28 cellular contexts compared by ENCODE assay signal in the genomic region with DNA sequence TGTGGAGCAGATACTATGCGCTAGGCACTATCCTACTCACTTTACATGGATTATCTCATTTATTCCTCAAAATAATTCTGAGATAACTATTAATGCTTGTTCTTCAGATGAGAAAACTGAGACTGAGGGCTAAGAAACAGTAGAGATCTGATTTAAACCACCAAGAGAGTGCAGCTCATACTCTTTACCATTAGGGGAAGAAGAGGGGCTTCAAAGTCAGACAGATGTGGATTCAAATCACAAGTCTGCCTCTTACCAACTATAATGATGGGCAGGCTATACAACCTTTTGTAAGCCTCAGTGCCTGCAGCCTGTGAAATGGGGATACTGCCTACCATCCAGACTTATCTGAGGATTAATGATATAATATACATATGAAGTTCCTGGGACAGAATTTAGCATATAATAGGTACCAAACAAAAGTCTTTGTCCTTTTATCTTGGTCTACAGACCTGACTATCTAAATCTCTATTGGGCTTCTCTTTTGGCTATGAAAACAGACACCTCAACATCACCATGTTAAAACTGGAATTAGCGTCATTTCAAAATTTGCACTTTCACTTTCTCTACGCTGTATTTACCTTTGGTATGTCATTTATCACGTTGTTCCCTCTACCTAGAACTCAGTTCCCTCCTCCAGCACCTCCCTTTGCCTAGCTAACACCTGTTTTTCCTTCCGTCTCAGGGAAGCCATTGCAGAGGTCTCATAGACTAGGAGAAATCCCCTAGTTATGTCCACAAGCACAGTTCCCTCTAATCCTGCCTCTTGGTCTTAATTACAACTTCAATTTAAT. TPM values are rescaled to one million over a fixed set of nuclear protein-coding genes. Genes with fewer than 3 reads are reported as not detected.
A peak's percentile ranks its signal among the peaks of the same experiment; 100 is the strongest.
DNase-seq lines count a peak whose midpoint lies in the region; ATAC-seq, FAIRE-seq and TF ChIP-seq lines count a peak whose summit lies in the region.
"Had no signal": no experiment of that assay in that cellular context is flagged by ENCODE, and none has a peak within 500 bp of the region (broad histone marks: within the 10 kb centered on the region; RNA-seq: fewer than 3 reads in every experiment).

No MANE protein-coding gene starts in this region.

- H3F3A ChIP-seq in PC-9 (ENCODE audit: insufficient read depth, low read depth), result no peaks in the 10 kb centered on the region

- H2AFZ ChIP-seq in HepG2 (ENCODE audit: low read length), result no peak overlapping the region
- H2AFZ ChIP-seq in PC-9, result no peak overlapping the region

- intact Hi-C loops in right lobe of liver (cut with DNase I) (no loop called here), HepG2 (cut with micrococcal nuclease; ENCODE audit: unreplicated experiment) (no loop called here), PC-9 (cut with micrococcal nuclease; ENCODE audit: unreplicated experiment) (no loop called here)
- intact Hi-C loops in activated CD4-positive, alpha-beta T cell treated with anti-CD3 and anti-CD28 coated beads, Interleukin-2, amount 10 ng/mL, durations not matched to agents 24 days and 14 days (cut with micrococcal nuclease), result no loop called here

- H3K79me2 ChIP-seq in HepG2 (ENCODE audit: insufficient read depth, low read length) (no peaks in the 10 kb centered on the region), PC-9 (ENCODE audit: low read depth) (no peaks in the 10 kb centered on the region)

- no peak overlapping the region for H3K27ac Mint-ChIP-seq in T-helper 17 cell
- no peak overlapping the region for H3K27ac Mint-ChIP-seq in endodermal cell
- H3K27ac Mint-ChIP-seq in activated CD4-positive, alpha-beta T cell treated with anti-CD3 and anti-CD28 coated beads, Interleukin-2, amount 10 ng/mL, durations not matched to agents 24 days and 14 days, result no peak overlapping the region
- H3K27ac Mint-ChIP-seq: activated CD8-positive, alpha-beta T cell treated with anti-CD3 and anti-CD28 coated beads for 36 hours; activated naive CD4-positive, alpha-beta T cell treated with anti-CD3 and anti-CD28 coated beads for 36 hours; progenitor cell of endocrine pancreas had no signal

- ATAC-seq in right lobe of liver (peak in 3 of 4 donors; percentile 46 to 72 (median 47)), HepG2 (no peak), T-helper 17 cell (no peak)
- ATAC-seq: activated CD8-positive, alpha-beta T cell treated with anti-CD3 and anti-CD28 coated beads for 36 hours; left ventricle myocardium superior; SK-N-SH treated with all-trans-retinoic acid at 6 μM for 48 hours had no signal

- H3K27ac ChIP-seq in right lobe of liver, result no peak overlapping the region
- H3K27ac ChIP-seq in HepG2 (ENCODE audit: extremely low read length, insufficient read depth, low read length), result no peak overlapping the region
- no peak overlapping the region for H3K27ac ChIP-seq in endodermal cell (ENCODE audit: low read depth, low read length)
- H3K27ac ChIP-seq in PC-9, result no peak overlapping the region
- H3K27ac ChIP-seq: esophagus squamous epithelium, HL-60, upper lobe of left lung had no signal

- no TSS peak for BruUV-seq in HepG2 (replicated peaks; lab: Mats Ljungman, UMichigan)
- no TSS peak for BruUV-seq in PC-9 (replicated peaks; lab: Mats Ljungman, UMichigan)

- no peak for TF ChIP-seq EP300 in HepG2 (IDR thresholded peaks at IDR 0.05; ENCODE audit: low read depth in 2 of 2, low read length in 2 of 2)
- TF ChIP-seq EP300 in HepG2 (CRISPR knock-in tag; IDR thresholded peaks at IDR 0.05; ENCODE audit: borderline replicate concordance), result no peak

- H3K4me3 ChIP-seq in right lobe of liver, result no peak overlapping the region
- no peak overlapping the region for H3K4me3 ChIP-seq in HepG2 (replicated peaks in 1 of 3; ENCODE audit: insufficient read depth in 1 of 3, low read depth in 2 of 3, low read length in 3 of 3)
- no peak overlapping the region for H3K4me3 ChIP-seq in endodermal cell (ENCODE audit: low read length)
- H3K4me3 ChIP-seq in PC-9, result no peak overlapping the region
- H3K4me3 ChIP-seq: esophagus squamous epithelium, upper lobe of left lung had no signal

- CTCF ChIA-PET in HepG2 (lab: Yijun Ruan, JAX; ENCODE audit: low intra/inter-chr PET ratio, low total read pairs) (no interaction called here), PC-9 (lab: Charles Lee) (no interaction called here)

- H3K4me3 Mint-ChIP-seq in T-helper 17 cell, result peak overlapping the region; percentile 41
- H3K4me3 Mint-ChIP-seq in endodermal cell, result no peak overlapping the region
- no peak overlapping the region for H3K4me3 Mint-ChIP-seq in activated CD4-positive, alpha-beta T cell treated with anti-CD3 and anti-CD28 coated beads, Interleukin-2, amount 10 ng/mL, durations not matched to agents 24 days and 14 days
- H3K4me3 Mint-ChIP-seq: activated CD8-positive, alpha-beta T cell treated with anti-CD3 and anti-CD28 coated beads for 36 hours; activated naive CD4-positive, alpha-beta T cell treated with anti-CD3 and anti-CD28 coated beads for 36 hours; neural crest cell had no signal

- H3K9me3 Mint-ChIP-seq in endodermal cell, result no peaks in the 10 kb centered on the region
- no peaks in the 10 kb centered on the region for H3K9me3 Mint-ChIP-seq in activated CD4-positive, alpha-beta T cell treated with anti-CD3 and anti-CD28 coated beads, Interleukin-2, amount 10 ng/mL, durations not matched to agents 24 days and 14 days
- H3K9me3 Mint-ChIP-seq: activated CD8-positive, alpha-beta T cell treated with anti-CD3 and anti-CD28 coated beads for 36 hours; activated naive CD4-positive, alpha-beta T cell treated with anti-CD3 and anti-CD28 coated beads for 36 hours; neural crest cell had no signal

- H3K4me1 Mint-ChIP-seq in T-helper 17 cell (peaks cover 2% of the 10 kb centered on the region), endodermal cell (peaks cover 3% of the 10 kb centered on the region)
- peaks cover 2% of the 10 kb centered on the region for H3K4me1 Mint-ChIP-seq in activated CD4-positive, alpha-beta T cell treated with anti-CD3 and anti-CD28 coated beads, Interleukin-2, amount 10 ng/mL, durations not matched to agents 24 days and 14 days
- H3K4me1 Mint-ChIP-seq: neural crest cell had no signal

- in situ Hi-C loops in HepG2 (cut with HindIII; ENCODE audit: extremely low pct_ligation_motif_present, low pct_unique_long_range_greater_than_20kb), result no loop called here

- no peaks in the 10 kb centered on the region for H3K27me3 Mint-ChIP-seq in T-helper 17 cell
- H3K27me3 Mint-ChIP-seq in endodermal cell (ENCODE audit: insufficient read depth), result no peaks in the 10 kb centered on the region
- no peaks in the 10 kb centered on the region for H3K27me3 Mint-ChIP-seq in activated CD4-positive, alpha-beta T cell treated with anti-CD3 and anti-CD28 coated beads, Interleukin-2, amount 10 ng/mL, durations not matched to agents 24 days and 14 days
- H3K27me3 Mint-ChIP-seq: activated CD8-positive, alpha-beta T cell treated with anti-CD3 and anti-CD28 coated beads for 36 hours; progenitor cell of endocrine pancreas had no signal

- 82% methylated on average over 5 of the region's 5 CpGs for WGBS in right lobe of liver (ENCODE audit: insufficient coverage, low coverage, low lambda C conversion rate, missing lambda C conversion rate)
- 95% methylated on average over 5 of the region's 5 CpGs for WGBS in HepG2 (ENCODE audit: low lambda C conversion rate)
- whole genome bisulfite sequencing in endodermal cell (ENCODE audit: insufficient coverage in 1 of 2, insufficient read length in 1 of 2), 2 experiments, result 86 to 90% methylated on average over 3 to 5 of the region's 5 CpGs

- no peak overlapping the region for H3K9ac ChIP-seq in HepG2 (ENCODE audit: insufficient read depth, low read depth, low read length)
- H3K9ac ChIP-seq in endodermal cell (ENCODE audit: extremely low read depth, low read length, poor library complexity, severe bottlenecking), result no peak overlapping the region

- TF ChIP-seq CTCF in right lobe of liver (IDR thresholded peaks at IDR 0.05), result no peak
- TF ChIP-seq CTCF in HepG2 (CRISPR knock-in tag; IDR thresholded peaks at IDR 0.05), result no peak
- peak; percentile 52 for TF ChIP-seq CTCF in endodermal cell (conservative IDR thresholded peaks at IDR 0.05)
- no peak for TF ChIP-seq CTCF in PC-9 (conservative IDR thresholded peaks at IDR 0.05)

- no peak for TF ChIP-seq RAD21 in HepG2 (CRISPR knock-in tag; IDR thresholded peaks at IDR 0.05)

- no peaks in the 10 kb centered on the region for H3K9me3 ChIP-seq in right lobe of liver
- H3K9me3 ChIP-seq in HepG2 (ENCODE audit: low read length), result no peaks in the 10 kb centered on the region
- H3K9me3 ChIP-seq in T-helper 17 cell (ENCODE audit: control insufficient read depth, low read length, poor library complexity, severe bottlenecking), result no peaks in the 10 kb centered on the region
- H3K9me3 ChIP-seq in endodermal cell (ENCODE audit: control insufficient read depth, low read length), result no peaks in the 10 kb centered on the region
- no peaks in the 10 kb centered on the region for H3K9me3 ChIP-seq in PC-9 (ENCODE audit: insufficient read depth, low read depth)
- H3K9me3 ChIP-seq: esophagus squamous epithelium, upper lobe of left lung had no signal

- H3K4me2 ChIP-seq in HepG2 (ENCODE audit: low read depth, low read length) (no peak overlapping the region), PC-9 (no peak overlapping the region)

- no peaks in the 10 kb centered on the region for H3K9me2 ChIP-seq in PC-9 (ENCODE audit: insufficient read depth)

- FAIRE-seq in HepG2 (lab: Jason Lieb, UNC), result no peak
- FAIRE-seq: frontal cortex had no signal

- H3K36me3 ChIP-seq in right lobe of liver (no peaks in the 10 kb centered on the region), HepG2 (replicated peaks in 1 of 2; ENCODE audit: control insufficient read depth in 1 of 2, insufficient read depth in 2 of 2, low read length in 2 of 2) (no peaks in the 10 kb centered on the region; a peak in 1 of 5 replicates), endodermal cell (ENCODE audit: control insufficient read depth, insufficient read depth, low read length) (peaks cover 10% of the 10 kb centered on the region), PC-9 (ENCODE audit: low read depth) (no peaks in the 10 kb centered on the region)

- H3K36me3 Mint-ChIP-seq in T-helper 17 cell (ENCODE audit: low read depth) (peaks cover 3% of the 10 kb centered on the region), endodermal cell (ENCODE audit: low read depth) (no peaks in the 10 kb centered on the region)
- H3K36me3 Mint-ChIP-seq in activated CD4-positive, alpha-beta T cell treated with anti-CD3 and anti-CD28 coated beads, Interleukin-2, amount 10 ng/mL, durations not matched to agents 24 days and 14 days (ENCODE audit: low read depth), result peaks cover 12% of the 10 kb centered on the region

- DNase-seq in right lobe of liver (no peak), HepG2 (ENCODE audit: low spot score) (no peak), T-helper 17 cell (no peak), endodermal cell (no peak), PC-9 (no peak), NCI-H446 treated with DMSO at 0.1 percent for 48 hours (lab: John Stamatoyannopoulos, UW) (no peak)
- DNase-seq in activated CD4-positive, CD25-positive, alpha-beta regulatory T cell treated with anti-CD3 and anti-CD28 coated beads, Interleukin-2, amount 50 U/mL, for 72 hours, result no peak
- no peak for DNase-seq in activated CD4-positive, alpha-beta T cell treated with anti-CD3 and anti-CD28 coated beads, Interleukin-2, amount 10 ng/mL, durations not matched to agents 24 days and 14 days
- DNase-seq: activated CD8-positive, alpha-beta T cell treated with anti-CD3 and anti-CD28 coated beads for 36 hours; activated naive CD4-positive, alpha-beta T cell treated with anti-CD3 and anti-CD28 coated beads for 36 hours; AML-193; COR-L47; DMS79 treated with DMSO at 0.1 percent for 48 hours; esophagus squamous epithelium; hypothalamus; left ventricle myocardium superior; midbrain; NCI-H1092; NCI-H1930; NCI-H2227 treated with DMSO at 0.1 percent for 48 hours; NCI-H82; T1000; upper lobe of left lung had no signal

- H3K4me1 ChIP-seq in right lobe of liver, result no peaks in the 10 kb centered on the region
- H3K4me1 ChIP-seq in HepG2 (ENCODE audit: insufficient read depth, low read length), result no peaks in the 10 kb centered on the region
- no peaks in the 10 kb centered on the region for H3K4me1 ChIP-seq in endodermal cell (ENCODE audit: control insufficient read depth, insufficient read depth, low read length)
- H3K4me1 ChIP-seq in PC-9 (replicated peaks; ENCODE audit: insufficient read depth), result no peaks in the 10 kb centered on the region
- H3K4me1 ChIP-seq: esophagus squamous epithelium, upper lobe of left lung had no signal

- POLR2A ChIA-PET in HepG2 (lab: Yijun Ruan, JAX), result no interaction called here
- POLR2A ChIA-PET in PC-9 (lab: Charles Lee; ENCODE audit: unreplicated experiment), result no interaction called here

- TF ChIP-seq POLR2A in right lobe of liver (IDR thresholded peaks at IDR 0.05), result no peak
- no peak for TF ChIP-seq POLR2A in HepG2 (IDR thresholded peaks at IDR 0.05; ENCODE audit: insufficient read depth in 1 of 2, low read depth in 2 of 2, low read length in 2 of 2)

- H3K27me3 ChIP-seq in right lobe of liver, result no peaks in the 10 kb centered on the region
- no peaks in the 10 kb centered on the region for H3K27me3 ChIP-seq in HepG2 (ENCODE audit: control insufficient read depth in 1 of 2, insufficient read depth in 2 of 2, low read length in 2 of 2)
- no peaks in the 10 kb centered on the region for H3K27me3 ChIP-seq in endodermal cell (ENCODE audit: control insufficient read depth, insufficient read depth, low read length, poor library complexity, severe bottlenecking)
- no peaks in the 10 kb centered on the region for H3K27me3 ChIP-seq in PC-9 (ENCODE audit: insufficient read depth, low read depth)
- H3K27me3 ChIP-seq: esophagus squamous epithelium, upper lobe of left lung had no signal

- H4K20me1 ChIP-seq in HepG2 (ENCODE audit: insufficient read depth, low read length) (no peaks in the 10 kb centered on the region), PC-9 (ENCODE audit: insufficient read depth) (no peaks in the 10 kb centered on the region)

RNA-seq across cellular contexts. Expression of a gene that starts 13.8 kb away (rescaled TPM):
- total RNA-seq in right lobe of liver, result 1 to 10 TPM; 3.9 to 5.1 (median 4.5) TPM
- total RNA-seq in HepG2 (2016; rRNA removed; fragmentation: Illumina TruSeq; extraction: Trizol), result 11.2 and 12.6 TPM in 2 replicates
- 3.3 and 3.4 TPM in 2 replicates for total RNA-seq in HepG2 (2016; cell fraction: cytosol; rRNA removed; fragmentation: Illumina TruSeq; extraction: Trizol; ENCODE audit: low read depth)
- total RNA-seq in HepG2 (2016; cell fraction: insoluble cytoplasmic fraction; rRNA removed; fragmentation: Illumina TruSeq; extraction: Trizol), result 11.4 and 14.9 TPM in 2 replicates
- 6.3 and 7.8 TPM in 2 replicates for total RNA-seq in HepG2 (2016; cell fraction: membrane; rRNA removed; fragmentation: Illumina TruSeq; extraction: Trizol)
- total RNA-seq in HepG2 (2016; cell fraction: nucleus; rRNA removed; fragmentation: Illumina TruSeq; extraction: Trizol), result 9.4 and 13.9 TPM in 2 replicates
- polyA plus RNA-seq in HepG2 (2011; rRNA removed), result 8.0 and 8.9 TPM in 2 replicates
- polyA plus RNA-seq in HepG2 (2011; cell fraction: cytosol; rRNA removed), result 1.8 and 4.4 TPM in 2 replicates
- polyA plus RNA-seq in HepG2 (2011; cell fraction: nucleus; rRNA removed), result 5.2 and 6.3 TPM in 2 replicates
- polyA plus RNA-seq in HepG2 (2012), result 7.4 and 8.6 TPM in 2 replicates
- polyA plus RNA-seq in HepG2 (2016; cell fraction: cytosol; fragmentation: Illumina TruSeq; extraction: Trizol; ENCODE audit: low read depth), result 0.42 and 0.80 TPM in 2 replicates
- 8.8 and 10.2 TPM in 2 replicates for polyA plus RNA-seq in HepG2 (2016; cell fraction: insoluble cytoplasmic fraction; fragmentation: Illumina TruSeq; extraction: Trizol; ENCODE audit: low read depth)
- polyA plus RNA-seq in HepG2 (2016; cell fraction: membrane; fragmentation: Illumina TruSeq; extraction: Trizol; ENCODE audit: low read depth), result 2.3 and 2.7 TPM in 2 replicates
- polyA plus RNA-seq in HepG2 (2016; cell fraction: nucleus; fragmentation: Illumina TruSeq; extraction: Trizol; ENCODE audit: insufficient read depth, low read depth), result 17.0 and 17.2 TPM in 2 replicates
- 8.2 and 22.2 TPM in 2 replicates for polyA minus RNA-seq in HepG2 (2011; rRNA and poly(A)+ RNA removed; ENCODE audit: low replicate concordance)
- polyA minus RNA-seq in HepG2 (2011; cell fraction: cytosol; rRNA and poly(A)+ RNA removed), result 6.6 and 7.4 TPM in 2 replicates
- 5.3 and 8.7 TPM in 2 replicates for polyA minus RNA-seq in HepG2 (2011; cell fraction: nucleus; rRNA and poly(A)+ RNA removed)
- 10 to 100 TPM in 1 of 2 donors, 1 to 10 TPM in 1; 9.1 to 10.6 TPM for total RNA-seq in T-helper 17 cell
- total RNA-seq in endodermal cell, result 1 to 10 TPM; 8.3 to 8.9 TPM
- 10.7 TPM for polyA plus RNA-seq in endodermal cell (2013, experiment 1 of 2)
- polyA plus RNA-seq in endodermal cell (2013, experiment 2 of 2), result 10.1 TPM
- total RNA-seq in PC-9 (2021), result 22.0 and 30.2 TPM in 2 replicates
- total RNA-seq in activated CD4-positive, alpha-beta T cell treated with anti-CD3 and anti-CD28 coated beads, Interleukin-2, amount 10 ng/mL, durations not matched to agents 24 days and 14 days, result 20.0 and 24.0 TPM in 2 replicates

RNA-seq across cellular contexts. Expression of a gene that starts 17.4 kb away (rescaled TPM):
- total RNA-seq in right lobe of liver (under 1 TPM; 0.15 to 0.99 (median 0.72) TPM), HepG2 (2016; rRNA removed; fragmentation: Illumina TruSeq; extraction: Trizol) (6.2 and 6.4 TPM in 2 replicates), T-helper 17 cell (1 to 10 TPM in 1 of 2 donors, under 1 TPM in 1; 0.99 to 1.6 TPM), endodermal cell (10 to 100 TPM in 1 of 2 donors, 1 to 10 TPM in 1; 7.4 to 13.0 TPM), PC-9 (2021) (16.0 and 22.6 TPM in 2 replicates)
- 2.3 and 2.9 TPM in 2 replicates for total RNA-seq in HepG2 (2016; cell fraction: cytosol; rRNA removed; fragmentation: Illumina TruSeq; extraction: Trizol; ENCODE audit: low read depth)
- 6.0 and 7.6 TPM in 2 replicates for total RNA-seq in HepG2 (2016; cell fraction: insoluble cytoplasmic fraction; rRNA removed; fragmentation: Illumina TruSeq; extraction: Trizol)
- total RNA-seq in HepG2 (2016; cell fraction: membrane; rRNA removed; fragmentation: Illumina TruSeq; extraction: Trizol), result 1.5 and 2.4 TPM in 2 replicates
- 13.1 and 15.3 TPM in 2 replicates for total RNA-seq in HepG2 (2016; cell fraction: nucleus; rRNA removed; fragmentation: Illumina TruSeq; extraction: Trizol)
- polyA plus RNA-seq in HepG2 (2011; rRNA removed), result 2.1 and 3.2 TPM in 2 replicates
- polyA plus RNA-seq in HepG2 (2011; cell fraction: cytosol; rRNA removed), result 1.0 and 1.1 TPM in 2 replicates
- 5.3 and 6.8 TPM in 2 replicates for polyA plus RNA-seq in HepG2 (2011; cell fraction: nucleus; rRNA removed)
- polyA plus RNA-seq in HepG2 (2012), result 1.3 and 2.4 TPM in 2 replicates
- 0.32 and 0.37 TPM in 2 replicates for polyA plus RNA-seq in HepG2 (2016; cell fraction: cytosol; fragmentation: Illumina TruSeq; extraction: Trizol; ENCODE audit: low read depth)
- 4.7 and 5.0 TPM in 2 replicates for polyA plus RNA-seq in HepG2 (2016; cell fraction: insoluble cytoplasmic fraction; fragmentation: Illumina TruSeq; extraction: Trizol; ENCODE audit: low read depth)
- polyA plus RNA-seq in HepG2 (2016; cell fraction: membrane; fragmentation: Illumina TruSeq; extraction: Trizol; ENCODE audit: low read depth), result 0.64 and 0.65 TPM in 2 replicates
- 11.9 and 12.6 TPM in 2 replicates for polyA plus RNA-seq in HepG2 (2016; cell fraction: nucleus; fragmentation: Illumina TruSeq; extraction: Trizol; ENCODE audit: insufficient read depth, low read depth)
- polyA minus RNA-seq in HepG2 (2011; rRNA and poly(A)+ RNA removed; ENCODE audit: low replicate concordance), result 1.1 and 11.7 TPM in 2 replicates
- polyA minus RNA-seq in HepG2 (2011; cell fraction: cytosol; rRNA and poly(A)+ RNA removed), result 1.3 and 2.5 TPM in 2 replicates
- 13.1 and 17.1 TPM in 2 replicates for polyA minus RNA-seq in HepG2 (2011; cell fraction: nucleus; rRNA and poly(A)+ RNA removed)
- polyA plus RNA-seq in endodermal cell (2013, experiment 1 of 2), result 11.3 TPM
- 11.0 TPM for polyA plus RNA-seq in endodermal cell (2013, experiment 2 of 2)
- total RNA-seq in activated CD4-positive, alpha-beta T cell treated with anti-CD3 and anti-CD28 coated beads, Interleukin-2, amount 10 ng/mL, durations not matched to agents 24 days and 14 days, result 6.8 and 8.7 TPM in 2 replicates

RNA-seq across cellular contexts. Expression of a gene that starts 59.4 kb away (rescaled TPM):
- 10 to 100 TPM; 36.0 to 56.3 (median 49.3) TPM for total RNA-seq in right lobe of liver
- total RNA-seq in HepG2 (2016; rRNA removed; fragmentation: Illumina TruSeq; extraction: Trizol), result 116 and 141 TPM in 2 replicates
- 81.1 and 93.2 TPM in 2 replicates for total RNA-seq in HepG2 (2016; cell fraction: cytosol; rRNA removed; fragmentation: Illumina TruSeq; extraction: Trizol; ENCODE audit: low read depth)
- total RNA-seq in HepG2 (2016; cell fraction: insoluble cytoplasmic fraction; rRNA removed; fragmentation: Illumina TruSeq; extraction: Trizol), result 125 and 142 TPM in 2 replicates
- 177 and 180 TPM in 2 replicates for total RNA-seq in HepG2 (2016; cell fraction: membrane; rRNA removed; fragmentation: Illumina TruSeq; extraction: Trizol)
- 59.2 and 68.0 TPM in 2 replicates for total RNA-seq in HepG2 (2016; cell fraction: nucleus; rRNA removed; fragmentation: Illumina TruSeq; extraction: Trizol)
- 74.0 and 96.6 TPM in 2 replicates for polyA plus RNA-seq in HepG2 (2011; rRNA removed)
- 48.2 and 71.1 TPM in 2 replicates for polyA plus RNA-seq in HepG2 (2011; cell fraction: cytosol; rRNA removed)
- 21.4 and 24.0 TPM in 2 replicates for polyA plus RNA-seq in HepG2 (2011; cell fraction: nucleus; rRNA removed)
- 58.2 and 74.1 TPM in 2 replicates for polyA plus RNA-seq in HepG2 (2012)
- 95.5 and 120 TPM in 2 replicates for polyA plus RNA-seq in HepG2 (2016; cell fraction: cytosol; fragmentation: Illumina TruSeq; extraction: Trizol; ENCODE audit: low read depth)
- 148 and 150 TPM in 2 replicates for polyA plus RNA-seq in HepG2 (2016; cell fraction: insoluble cytoplasmic fraction; fragmentation: Illumina TruSeq; extraction: Trizol; ENCODE audit: low read depth)
- polyA plus RNA-seq in HepG2 (2016; cell fraction: membrane; fragmentation: Illumina TruSeq; extraction: Trizol; ENCODE audit: low read depth), result 144 and 145 TPM in 2 replicates
- 70.2 and 80.8 TPM in 2 replicates for polyA plus RNA-seq in HepG2 (2016; cell fraction: nucleus; fragmentation: Illumina TruSeq; extraction: Trizol; ENCODE audit: insufficient read depth, low read depth)
- polyA minus RNA-seq in HepG2 (2011; rRNA and poly(A)+ RNA removed; ENCODE audit: low replicate concordance), result 44.5 and 120 TPM in 2 replicates
- 47.2 and 50.8 TPM in 2 replicates for polyA minus RNA-seq in HepG2 (2011; cell fraction: cytosol; rRNA and poly(A)+ RNA removed)
- polyA minus RNA-seq in HepG2 (2011; cell fraction: nucleus; rRNA and poly(A)+ RNA removed), result 37.1 and 44.0 TPM in 2 replicates
- total RNA-seq in T-helper 17 cell, result 10 to 100 TPM; 23.7 to 29.4 TPM
- 100 to 1,000 TPM; 115 to 118 TPM for total RNA-seq in endodermal cell
- 137 TPM for polyA plus RNA-seq in endodermal cell (2013, experiment 1 of 2)
- 134 TPM for polyA plus RNA-seq in endodermal cell (2013, experiment 2 of 2)
- 183 and 191 TPM in 2 replicates for total RNA-seq in PC-9 (2021)
- 60.2 and 64.1 TPM in 2 replicates for total RNA-seq in activated CD4-positive, alpha-beta T cell treated with anti-CD3 and anti-CD28 coated beads, Interleukin-2, amount 10 ng/mL, durations not matched to agents 24 days and 14 days

Comparison
In these comparisons a context has a peak if more than half of its experiments do, and no peak if none do; other contexts are left out.
1. ATAC-seq: peak in right lobe of liver (3 of 4); none in HepG2 (single experiment) and T-helper 17 cell (single experiment).